Comparison of ENCODE assay signal across 16 cellular contexts in the genomic region with DNA sequence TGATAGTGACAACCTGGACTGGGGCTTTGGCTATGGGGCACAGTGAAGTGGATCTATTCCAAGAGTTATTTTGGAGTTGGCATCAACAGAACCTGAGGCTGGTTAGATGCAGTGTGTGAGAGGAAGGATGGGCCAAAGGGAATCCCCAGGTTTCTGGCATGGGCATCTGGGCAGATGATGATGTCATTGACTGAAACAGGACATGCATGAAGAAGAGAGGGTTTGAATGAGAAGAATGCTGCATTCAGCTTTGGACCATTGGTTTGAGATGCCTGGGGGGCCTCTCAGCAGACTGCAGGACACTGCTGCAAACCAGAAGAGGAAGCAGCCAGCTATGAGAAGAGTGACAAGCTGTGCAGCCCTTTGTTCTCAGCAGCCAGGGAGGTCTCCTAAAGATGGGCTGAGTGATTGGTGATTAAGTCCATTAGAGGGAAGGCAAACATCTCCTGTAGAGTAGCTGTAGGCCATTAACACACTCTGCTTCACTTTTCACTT. TPM values are rescaled to one million over a fixed set of nuclear protein-coding genes. Genes with fewer than 3 reads are reported as not detected.
A peak's percentile ranks its signal among the peaks of the same experiment; 100 is the strongest.
DNase-seq lines count a peak whose midpoint lies in the region; ATAC-seq, FAIRE-seq and TF ChIP-seq lines count a peak whose summit lies in the region.
"Had no signal": no experiment of that assay in that cellular context is flagged by ENCODE, and none has a peak within 500 bp of the region (broad histone marks: within the 10 kb centered on the region; RNA-seq: fewer than 3 reads in every experiment).

No MANE protein-coding gene starts in this region.

- peaks cover 14% of the 10 kb centered on the region for H3K4me1 Mint-ChIP-seq in astrocyte (ENCODE audit: low read depth, unreplicated experiment)
- H3K4me1 Mint-ChIP-seq in activated CD4-positive, alpha-beta T cell treated with anti-CD3 and anti-CD28 coated beads, Interleukin-2, amount 10 ng/mL, durations not matched to agents 24 days and 14 days = no peaks in the 10 kb centered on the region

- no peak for TF ChIP-seq CTCF in astrocyte (IDR thresholded peaks at IDR 0.05; ENCODE audit: insufficient read depth, low read depth, low read length)

- intact Hi-C loops in activated CD4-positive, alpha-beta T cell treated with anti-CD3 and anti-CD28 coated beads, Interleukin-2, amount 10 ng/mL, durations not matched to agents 24 days and 14 days (cut with micrococcal nuclease) = no loop called here

- H3K9ac ChIP-seq in astrocyte (ENCODE audit: low read length) (no peak overlapping the region), mesendoderm (ENCODE audit: low read length) (no peak overlapping the region)

- H3K9me3 ChIP-seq in astrocyte (ENCODE audit: insufficient read depth, low read depth, low read length) = no peaks in the 10 kb centered on the region
- H3K9me3 ChIP-seq: ascending aorta, gastrocnemius medialis had no signal

- no peak for FAIRE-seq in astrocyte (lab: Jason Lieb, UNC)

- H3K9me3 Mint-ChIP-seq in astrocyte (ENCODE audit: unreplicated experiment) = no peaks in the 10 kb centered on the region
- no peaks in the 10 kb centered on the region for H3K9me3 Mint-ChIP-seq in activated CD4-positive, alpha-beta T cell treated with anti-CD3 and anti-CD28 coated beads, Interleukin-2, amount 10 ng/mL, durations not matched to agents 24 days and 14 days

- no peak overlapping the region for H3K18ac ChIP-seq in mesendoderm (ENCODE audit: low read length)

- no peak overlapping the region for H4K8ac ChIP-seq in mesendoderm (ENCODE audit: low read depth, low read length)

- H4K5ac ChIP-seq in mesendoderm (ENCODE audit: low read length) = no peak overlapping the region

- no peak overlapping the region for H2BK15ac ChIP-seq in mesendoderm (replicated peaks; ENCODE audit: low read depth)

- H3K4ac ChIP-seq in mesendoderm (ENCODE audit: low read depth, low read length) = no peak overlapping the region

- no peaks in the 10 kb centered on the region for H3K36me3 Mint-ChIP-seq in astrocyte (ENCODE audit: low read depth, unreplicated experiment)
- H3K36me3 Mint-ChIP-seq in activated CD4-positive, alpha-beta T cell treated with anti-CD3 and anti-CD28 coated beads, Interleukin-2, amount 10 ng/mL, durations not matched to agents 24 days and 14 days (ENCODE audit: low read depth) = no peaks in the 10 kb centered on the region

- H3K4me2 ChIP-seq in astrocyte (ENCODE audit: low read length) (no peak overlapping the region), mesendoderm (ENCODE audit: low read length) (no peak overlapping the region)

- H2AFZ ChIP-seq in astrocyte (ENCODE audit: low read depth, low read length) = no peak overlapping the region

- no peak overlapping the region for H2BK5ac ChIP-seq in mesendoderm (ENCODE audit: low read length)

- H2BK120ac ChIP-seq in mesendoderm (ENCODE audit: low read depth, low read length) = no peak overlapping the region

- no peak overlapping the region for H3K4me3 Mint-ChIP-seq in astrocyte (ENCODE audit: unreplicated experiment)
- H3K4me3 Mint-ChIP-seq in activated CD4-positive, alpha-beta T cell treated with anti-CD3 and anti-CD28 coated beads, Interleukin-2, amount 10 ng/mL, durations not matched to agents 24 days and 14 days = no peak overlapping the region

- H3K79me1 ChIP-seq in mesendoderm (ENCODE audit: low read length) = no peaks in the 10 kb centered on the region

- peak overlapping the region; percentile 13 for H3K27ac Mint-ChIP-seq in astrocyte (ENCODE audit: unreplicated experiment)
- H3K27ac Mint-ChIP-seq in activated CD4-positive, alpha-beta T cell treated with anti-CD3 and anti-CD28 coated beads, Interleukin-2, amount 10 ng/mL, durations not matched to agents 24 days and 14 days = no peak overlapping the region

- no peak overlapping the region for H3K27ac ChIP-seq in astrocyte (ENCODE audit: low read depth, low read length)
- no peak overlapping the region for H3K27ac ChIP-seq in mesendoderm (ENCODE audit: low read depth, low read length)
- H3K27ac ChIP-seq: ascending aorta, gastrocnemius medialis, skin epidermis had no signal

- H3K36me3 ChIP-seq in astrocyte (ENCODE audit: insufficient read depth, low read length) = no peaks in the 10 kb centered on the region
- H3K36me3 ChIP-seq in mesendoderm (ENCODE audit: control insufficient read depth, insufficient read depth, low read length) = no peaks in the 10 kb centered on the region
- H3K36me3 ChIP-seq: ascending aorta, gastrocnemius medialis had no signal

- peak; percentile 82 for DNase-seq in NCI-H2081 treated with DMSO at 0.1 percent for 48 hours (lab: John Stamatoyannopoulos, UW)
- DNase-seq in astrocyte (ENCODE audit: low read depth) = no peak
- DNase-seq in mesendoderm = peak; percentile 78
- no peak for DNase-seq in NCI-H2107 (lab: John Stamatoyannopoulos, UW)
- DNase-seq in activated CD4-positive, alpha-beta T cell treated with anti-CD3 and anti-CD28 coated beads, Interleukin-2, amount 10 ng/mL, durations not matched to agents 24 days and 14 days = no peak
- DNase-seq: activated CD4-positive, alpha-beta T cell treated with anti-CD3 and anti-CD28 coated beads, Interleukin-2, amount 50 U/mL, for 1 hour; effector CD4-positive, alpha-beta T cell; gastrocnemius medialis; GF-D8; HCEC 1CT; T-helper 1 cell had no signal

- H3K56ac ChIP-seq in mesendoderm (ENCODE audit: low read length) = no peak overlapping the region

- H2AK5ac ChIP-seq in mesendoderm (ENCODE audit: low read length) = no peak overlapping the region

- peaks cover 3% of the 10 kb centered on the region for H3K27me3 Mint-ChIP-seq in astrocyte (ENCODE audit: low read depth, unreplicated experiment)
- peaks cover 9% of the 10 kb centered on the region for H3K27me3 Mint-ChIP-seq in activated CD4-positive, alpha-beta T cell treated with anti-CD3 and anti-CD28 coated beads, Interleukin-2, amount 10 ng/mL, durations not matched to agents 24 days and 14 days

- H3K4me1 ChIP-seq in astrocyte (ENCODE audit: insufficient read depth, low read length) (peaks cover 6% of the 10 kb centered on the region), mesendoderm (ENCODE audit: control insufficient read depth, low read depth, low read length) (no peaks in the 10 kb centered on the region)
- H3K4me1 ChIP-seq: ascending aorta, gastrocnemius medialis had no signal

- H3K27me3 ChIP-seq in astrocyte (ENCODE audit: insufficient read depth, low read length) = no peaks in the 10 kb centered on the region
- no peaks in the 10 kb centered on the region for H3K27me3 ChIP-seq in mesendoderm (ENCODE audit: insufficient read depth, low read length, poor library complexity)
- H3K27me3 ChIP-seq: ascending aorta, gastrocnemius medialis had no signal

- peak; percentile 65 for ATAC-seq in GM19463 (IDR thresholded peaks at IDR 0.05; ENCODE audit: unreplicated experiment)
- ATAC-seq in HG03460 (IDR thresholded peaks at IDR 0.05; ENCODE audit: unreplicated experiment) = no peak
- ATAC-seq in HG03520 (IDR thresholded peaks at IDR 0.05; ENCODE audit: unreplicated experiment) = no peak
- ATAC-seq: gastrocnemius medialis had no signal

- no peak overlapping the region for H3K23ac ChIP-seq in mesendoderm (ENCODE audit: low read length)

- H4K20me1 ChIP-seq in astrocyte (ENCODE audit: insufficient read depth, low read length) = no peaks in the 10 kb centered on the region

- H3K79me2 ChIP-seq in astrocyte (ENCODE audit: insufficient read depth, low read length) = no peaks in the 10 kb centered on the region
- H3K79me2 ChIP-seq in mesendoderm (ENCODE audit: control insufficient read depth, insufficient read depth, low read length) = no peaks in the 10 kb centered on the region

- H3K4me3 ChIP-seq in astrocyte (ENCODE audit: insufficient read depth, low read depth, low read length) (no peak overlapping the region), mesendoderm (ENCODE audit: low read length) (no peak overlapping the region)
- H3K4me3 ChIP-seq: ascending aorta, gastrocnemius medialis, skin epidermis had no signal

RNA-seq across cellular contexts. Expression of a gene that starts 23.1 kb away (rescaled TPM):
- total RNA-seq in astrocyte = 0.10 and 0.82 TPM in 2 replicates
- 0.18 TPM for polyA plus RNA-seq in mesendoderm (2013, experiment 1 of 2)
- polyA plus RNA-seq in mesendoderm (2013, experiment 2 of 2) = 0.17 TPM
- total RNA-seq in activated CD4-positive, alpha-beta T cell treated with anti-CD3 and anti-CD28 coated beads, Interleukin-2, amount 10 ng/mL, durations not matched to agents 24 days and 14 days = 28.1 and 29.2 TPM in 2 replicates

Comparison
In these comparisons a context has a peak if more than half of its experiments do, and no peak if none do; other contexts are left out.
1. DNase-seq: peak in NCI-H2081 treated with DMSO at 0.1 percent for 48 hours (single experiment) and mesendoderm (single experiment); none in astrocyte (single experiment), NCI-H2107 (single experiment) and activated CD4-positive, alpha-beta T cell treated with anti-CD3 and anti-CD28 coated beads, Interleukin-2, amount 10 ng/mL, durations not matched to agents 24 days and 14 days (single experiment).
2. RNA of a gene that starts 23.1 kb away (total RNA-seq): 28.1 to 29.2 TPM in activated CD4-positive, alpha-beta T cell treated with anti-CD3 and anti-CD28 coated beads, Interleukin-2, amount 10 ng/mL, durations not matched to agents 24 days and 14 days; 0.10 to 0.82 TPM in astrocyte; every median in the first group is over 10 times any median in the second.